ENCODE assay signal across 25 cellular contexts in the genomic region with DNA sequence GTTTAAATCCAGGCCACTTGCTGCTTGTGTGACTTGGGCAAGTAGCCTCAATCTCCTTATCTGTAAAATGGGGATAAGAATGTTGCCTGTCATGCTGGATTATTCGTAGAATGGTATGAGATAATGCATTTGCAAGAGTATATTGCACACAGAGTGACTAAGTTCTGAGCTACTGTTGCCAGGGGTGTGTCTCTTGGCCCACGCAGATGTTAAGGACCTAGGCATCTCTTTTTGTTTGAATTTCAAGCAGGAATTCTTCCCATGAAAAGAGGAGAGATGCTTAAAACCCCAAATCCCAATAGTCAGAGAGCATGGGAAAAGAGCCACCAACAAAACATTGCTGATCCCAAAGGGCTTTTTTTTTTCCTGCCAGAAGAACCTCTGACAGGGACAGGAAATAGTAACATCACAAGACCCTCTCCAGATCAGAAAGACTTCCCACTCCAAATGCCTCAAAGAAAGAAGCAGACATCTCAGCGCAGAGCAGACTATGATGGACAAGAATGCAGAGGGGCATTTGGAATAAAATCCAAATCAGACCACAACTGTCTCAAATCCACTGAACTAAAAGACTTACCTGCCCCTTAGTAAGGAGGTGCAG.
DNase-seq lines count a peak whose midpoint lies in the region; ATAC-seq, FAIRE-seq and TF ChIP-seq lines count a peak whose summit lies in the region.
"Had no signal": no experiment of that assay in that cellular context is flagged by ENCODE, and none has a peak within 500 bp of the region (broad histone marks: within the 10 kb centered on the region; RNA-seq: fewer than 3 reads in every experiment).

No MANE protein-coding gene starts in this region.

- TF ChIP-seq POLR2A in A549 (IDR thresholded peaks at IDR 0.05; ENCODE audit: low read length), result no peak

- peaks cover 56% of the 10 kb centered on the region for H3K27me3 Mint-ChIP-seq in T-helper 17 cell

- H3K4me3 Mint-ChIP-seq in T-helper 17 cell, result no peak overlapping the region
- H3K4me3 Mint-ChIP-seq: CD4-positive, alpha-beta T cell; nephron had no signal

- no peak overlapping the region for H3K27ac Mint-ChIP-seq in T-helper 17 cell
- H3K27ac Mint-ChIP-seq: CD4-positive, alpha-beta T cell had no signal

- H3K27ac ChIP-seq in A549, result peak overlapping the region; percentile 84 to 90
- H3K27ac ChIP-seq: KMS-11, parathyroid adenoma had no signal

- peak overlapping the region; percentile 59 for H3K4me2 ChIP-seq in A549
- H3K4me2 ChIP-seq: KMS-11 had no signal

- DNase-seq in A549 (ENCODE audit: low read depth in 1 of 2, low spot score in 1 of 2) (peak in 1 of 2 experiments; percentile 42), ELR (ENCODE audit: low read depth) (peak; percentile 42), astrocyte of the spinal cord (ENCODE audit: low read depth, low spot score) (peak; percentile 23), fibroblast of the conjunctiva (ENCODE audit: low read depth) (peak; percentile 3), T-helper 17 cell (no peak), ureter (ENCODE audit: low spot score) (no peak), NCI-H146 (lab: John Stamatoyannopoulos, UW) (no peak)
- DNase-seq: activated CD4-positive, alpha-beta T cell treated with anti-CD3 and anti-CD28 coated beads for 1 hour; activated naive CD4-positive, alpha-beta T cell treated with Interleukin-2 at 50 U/mL for 16 hours; activated T-cell treated with anti-CD3 and anti-CD28 coated beads, Interleukin-2, amount 50 U/mL, for 48 hours; CD4-positive, alpha-beta T cell; DMS 273 treated with DMSO at 0.1 percent for 48 hours; effector CD4-positive, alpha-beta T cell; erythroblast; GDM1; glutamatergic neuron; midbrain; NCI-H1694 treated with DMSO at 0.1 percent for 48 hours; SIG-M5 had no signal

- H3K4me3 ChIP-seq in A549 (no peak overlapping the region), astrocyte of the spinal cord (ENCODE audit: low read depth, low read length) (no peak overlapping the region)
- H3K4me3 ChIP-seq: HAP-1 had no signal

- WGBS in A549 (ENCODE audit: missing lambda C conversion rate), result 16% methylated on average over 3 of the region's 3 CpGs

- H3K4me1 Mint-ChIP-seq in T-helper 17 cell, result no peaks in the 10 kb centered on the region

- H3K36me3 Mint-ChIP-seq in T-helper 17 cell (ENCODE audit: low read depth), result peaks cover 2% of the 10 kb centered on the region

- no peak for TF ChIP-seq RAD21 in A549 (conservative IDR thresholded peaks at IDR 0.05 in 1 of 2, IDR thresholded peaks at IDR 0.05 in 1 of 2)

- POLR2A ChIA-PET in A549 (lab: Yijun Ruan, JAX), result no interaction called here

- FAIRE-seq in A549 (lab: Jason Lieb, UNC), result no peak

- CTCF ChIA-PET in A549 (lab: Yijun Ruan, JAX), result no interaction called here

- H3K9me3 ChIP-seq in A549 (peaks cover 5% of the 10 kb centered on the region; the same call in 2 of the 3 replicates), T-helper 17 cell (ENCODE audit: control insufficient read depth, low read length, poor library complexity, severe bottlenecking) (no peaks in the 10 kb centered on the region)
- H3K9me3 ChIP-seq: HAP-1 had no signal

- TF ChIP-seq CTCF in A549 (IDR thresholded peaks at IDR 0.05) (no peak), astrocyte of the spinal cord (IDR thresholded peaks at IDR 0.05; ENCODE audit: low read depth, low read length) (no peak)

- ATAC-seq in A549, result peak; percentile 13 to 63; a peak in 2 of 6 replicates
- no peak for ATAC-seq in T-helper 17 cell
- no peak for ATAC-seq in GM21529 (IDR thresholded peaks at IDR 0.05; ENCODE audit: unreplicated experiment)
- ATAC-seq: left lobe of liver had no signal

- H3K4me1 ChIP-seq in A549, result peaks cover 46% of the 10 kb centered on the region
- H3K4me1 ChIP-seq: HAP-1, parathyroid adenoma had no signal

- no peak for TF ChIP-seq EP300 in A549 (IDR thresholded peaks at IDR 0.05)

- in situ Hi-C loops in astrocyte of the spinal cord (cut with HindIII; ENCODE audit: low sequenced_read_pairs), result no loop called here

TF ChIP-seq in A549, 52 proteins besides CTCF, POLR2A, EP300 and RAD21:
- TF ChIP-seq JUNB (IDR thresholded peaks at IDR 0.05), result no peak
- 0 out of 2 replicates have a peak, but pooled peaks have one; percentile 44 for TF ChIP-seq RCOR1 (IDR thresholded peaks at IDR 0.05; ENCODE audit: low read depth, low read length)
- no peak for TF ChIP-seq HOXB5 (CRISPR knock-in tag; IDR thresholded peaks at IDR 0.05)
- TF ChIP-seq EHF (CRISPR knock-in tag; IDR thresholded peaks at IDR 0.05), result no peak
- no peak for TF ChIP-seq HEYL (CRISPR knock-in tag; IDR thresholded peaks at IDR 0.05)
- TF ChIP-seq RFX5 (IDR thresholded peaks at IDR 0.05), result no peak
- TF ChIP-seq, protein P1, sequence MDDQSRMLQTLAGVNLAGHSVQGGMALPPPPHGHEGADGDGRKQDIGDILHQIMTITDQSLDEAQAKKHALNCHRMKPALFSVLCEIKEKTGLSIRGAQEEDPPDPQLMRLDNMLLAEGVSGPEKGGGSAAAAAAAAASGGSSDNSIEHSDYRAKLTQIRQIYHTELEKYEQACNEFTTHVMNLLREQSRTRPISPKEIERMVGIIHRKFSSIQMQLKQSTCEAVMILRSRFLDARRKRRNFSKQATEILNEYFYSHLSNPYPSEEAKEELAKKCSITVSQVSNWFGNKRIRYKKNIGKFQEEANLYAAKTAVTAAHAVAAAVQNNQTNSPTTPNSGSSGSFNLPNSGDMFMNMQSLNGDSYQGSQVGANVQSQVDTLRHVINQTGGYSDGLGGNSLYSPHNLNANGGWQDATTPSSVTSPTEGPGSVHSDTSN (IDR thresholded peaks at IDR 0.05), result no peak
- TF ChIP-seq TFCP2L1 (CRISPR knock-in tag; IDR thresholded peaks at IDR 0.05), result no peak
- no peak for TF ChIP-seq NPAS2 (CRISPR knock-in tag; IDR thresholded peaks at IDR 0.05; ENCODE audit: borderline replicate concordance)

Comparison
In these comparisons a context has a peak if more than half of its experiments do, and no peak if none do; other contexts are left out.
1. ATAC-seq: peak in A549 (2 of 2); none in T-helper 17 cell (single experiment) and GM21529 (single experiment).
2. DNase-seq: peak in ELR (single experiment), astrocyte of the spinal cord (single experiment) and fibroblast of the conjunctiva (single experiment); none in T-helper 17 cell (0 of 3), ureter (single experiment) and NCI-H146 (single experiment).